ENCODE assay signal across 20 cellular contexts in the genomic region with DNA sequence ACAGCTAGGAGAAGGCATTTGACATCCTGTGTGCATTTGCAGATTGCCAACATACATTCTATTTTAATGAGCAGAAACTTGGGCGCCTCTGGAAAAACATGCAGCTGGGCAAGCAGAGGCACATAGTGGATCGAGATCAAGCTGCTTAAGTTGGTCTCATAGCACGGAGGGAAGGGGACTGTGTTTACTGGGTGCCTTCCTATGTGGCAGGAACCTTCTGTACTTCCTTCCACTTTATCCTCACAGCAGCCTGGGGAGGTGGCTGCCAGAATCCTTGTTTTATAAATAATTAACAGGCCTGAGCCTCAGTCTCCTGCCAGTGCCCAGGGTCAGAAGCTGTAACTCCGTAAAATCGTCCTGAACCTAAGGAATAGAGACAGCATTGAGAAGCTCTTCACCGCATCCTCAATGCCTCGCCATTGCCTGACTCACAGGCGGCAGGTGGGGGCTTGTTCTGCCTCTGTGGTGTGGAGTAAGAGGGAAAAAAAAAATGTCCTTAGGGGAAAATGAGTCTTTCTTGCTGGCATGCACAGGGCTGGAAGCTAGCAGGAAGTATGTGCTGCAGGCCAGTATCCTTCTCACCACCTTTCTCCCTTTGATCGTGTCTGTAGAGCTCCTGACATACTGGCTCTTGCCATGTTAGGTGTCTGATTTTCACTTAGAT. TPM values are rescaled to one million over a fixed set of nuclear protein-coding genes. Genes with fewer than 3 reads are reported as not detected.
DNase-seq lines count a peak whose midpoint lies in the region; ATAC-seq and TF ChIP-seq lines count a peak whose summit lies in the region.
"Had no signal": no experiment of that assay in that cellular context is flagged by ENCODE, and none has a peak within 500 bp of the region (broad histone marks: within the 10 kb centered on the region; RNA-seq: fewer than 3 reads in every experiment).

No MANE protein-coding gene starts in this region.

- POLR2A ChIA-PET in SK-N-SH (lab: Yijun Ruan, JAX), result interaction anchor here (0.7 kb wide), 1 partner anchor 536 kb away, joined by 4 read pairs; no protein-coding TSS in a partner anchor

- no peaks in the 10 kb centered on the region for H3F3A ChIP-seq in SK-N-SH (replicated peaks; ENCODE audit: insufficient read depth)

- H3K9ac ChIP-seq in SK-N-SH, result no peak overlapping the region

- H3K27ac ChIP-seq in RWPE2 (ENCODE audit: poor library complexity, severe bottlenecking) (peak overlapping the region; percentile 90), SK-N-SH (ENCODE audit: low read depth in 2 of 2, low read length in 1 of 2) (no peak overlapping the region)
- H3K27ac ChIP-seq: esophagus muscularis mucosa, left ventricle myocardium inferior, thyroid gland had no signal

- no peak overlapping the region for H2AFZ ChIP-seq in SK-N-SH (ENCODE audit: low read depth)

- H3K4me1 ChIP-seq in RWPE2 (ENCODE audit: insufficient read depth, poor library complexity, severe bottlenecking) (peaks cover 39% of the 10 kb centered on the region), SK-N-SH (ENCODE audit: control insufficient read depth in 1 of 2, insufficient read depth in 2 of 2, low read depth in 1 of 2, low read length in 1 of 2) (peaks cover 0 to 5% of the 10 kb centered on the region in 2 experiments; a peak in 1 of 4 replicates)
- H3K4me1 ChIP-seq: esophagus muscularis mucosa had no signal

- H3K4me2 ChIP-seq in SK-N-SH, result no peak overlapping the region

- no peak overlapping the region for H3K4me3 ChIP-seq in RWPE2 (ENCODE audit: severe bottlenecking)
- no peak overlapping the region for H3K4me3 ChIP-seq in SK-N-SH (ENCODE audit: low read depth in 2 of 2, low read length in 1 of 2)
- H3K4me3 ChIP-seq: esophagus muscularis mucosa, left ventricle myocardium inferior, thyroid gland had no signal

- WGBS in SK-N-SH (ENCODE audit: low lambda C conversion rate), result 81% methylated on average over 7 of the region's 9 CpGs

- H3K9me3 ChIP-seq in RWPE2 (ENCODE audit: severe bottlenecking) (no peaks in the 10 kb centered on the region), SK-N-SH (no peaks in the 10 kb centered on the region)
- H3K9me3 ChIP-seq: esophagus muscularis mucosa, left ventricle myocardium inferior, thyroid gland had no signal

- CTCF ChIA-PET in SK-N-SH (lab: Yijun Ruan, JAX), result interaction anchor here (1.0 to 2.7 kb wide), 2 partner anchors 12 to 59 kb away, joined by 3 to 9 read pairs; no protein-coding TSS in a partner anchor

- no peak for TF ChIP-seq EP300 in SK-N-SH (IDR thresholded peaks at IDR 0.05; ENCODE audit: borderline replicate concordance in 1 of 2, low read depth in 1 of 2, low read length in 1 of 2)

- DNase-seq in EL (peak; percentile 58), RWPE2 (ENCODE audit: low spot score) (peak; percentile 92), islet precursor cell (peak; percentile 88), renal cortical epithelial cell (ENCODE audit: low read depth) (peak; percentile 82), COLO668 (lab: John Stamatoyannopoulos, UW; ENCODE audit: unreplicated experiment) (no peak), D341Med (ENCODE audit: low spot score) (no peak), SK-N-SH (no peak), KBM-7 (no peak)
- DNase-seq: amniotic stem cell; DMS153; IMR-90; left ventricle myocardium inferior; natural killer cell; NCI-H1105; NCI-H2227 treated with DMSO at 0.1 percent for 48 hours; stimulated activated CD4-positive, alpha-beta T cell treated with anti-CD3 and anti-CD28 coated beads, Interleukin-1b, Interleukin-23, amount 100 ng/mL, for 48 hours; thyroid gland had no signal

- peak; percentile 89 for ATAC-seq in RWPE2 (ENCODE audit: low read depth)
- ATAC-seq: activated T-helper 17 cell treated with anti-CD3 and anti-CD28 coated beads, Interleukin-2, amount 50 U/mL, for 72 hours; natural killer cell had no signal

- TF ChIP-seq CTCF in RWPE2 (IDR thresholded peaks at IDR 0.05; ENCODE audit: poor library complexity, severe bottlenecking) (no peak), SK-N-SH (IDR thresholded peaks at IDR 0.05) (no peak)

- H3K36me3 ChIP-seq in RWPE2 (ENCODE audit: low read depth) (no peaks in the 10 kb centered on the region), SK-N-SH (replicated peaks in 1 of 2; ENCODE audit: control insufficient read depth in 1 of 2, insufficient read depth in 2 of 2, low read length in 1 of 2) (no peaks in the 10 kb centered on the region)
- H3K36me3 ChIP-seq: esophagus muscularis mucosa, left ventricle myocardium inferior, thyroid gland had no signal

- in situ Hi-C loops in KBM-7 (cut with MboI; ENCODE audit: low pct_unique_long_range_greater_than_20kb, low sequenced_read_pairs), result no loop called here

- TF ChIP-seq RAD21 in SK-N-SH (IDR thresholded peaks at IDR 0.05; ENCODE audit: low read length), result no peak

- no peaks in the 10 kb centered on the region for H3K9me2 ChIP-seq in SK-N-SH

- no peaks in the 10 kb centered on the region for H4K20me1 ChIP-seq in SK-N-SH (ENCODE audit: insufficient read depth)

- no peaks in the 10 kb centered on the region for H3K27me3 ChIP-seq in RWPE2 (ENCODE audit: insufficient read depth, poor library complexity, severe bottlenecking)
- peaks cover 16% of the 10 kb centered on the region; the same call in 1 of the 2 replicates for H3K27me3 ChIP-seq in SK-N-SH (ENCODE audit: insufficient read depth)
- H3K27me3 ChIP-seq: thyroid gland had no signal

- no peaks in the 10 kb centered on the region for H3K79me2 ChIP-seq in SK-N-SH (ENCODE audit: insufficient read depth)

TF ChIP-seq in SK-N-SH, 30 proteins besides CTCF, POLR2A, EP300 and RAD21:
- TF ChIP-seq MXI1 (IDR thresholded peaks at IDR 0.05; ENCODE audit: low read depth, low read length) (no peak), SIN3A (IDR thresholded peaks at IDR 0.05; ENCODE audit: borderline replicate concordance, low read depth, low read length) (no peak), POLR2AphosphoS5 (IDR thresholded peaks at IDR 0.05; ENCODE audit: low read depth, low read length) (no peak), RXRA (IDR thresholded peaks at IDR 0.05; ENCODE audit: borderline replicate concordance, low read depth) (no peak), FOXM1 (IDR thresholded peaks at IDR 0.05; ENCODE audit: low read depth) (no peak), NRF1 (IDR thresholded peaks at IDR 0.05; ENCODE audit: low read depth, low read length) (no peak), GATA2 (CRISPR knock-in tag; IDR thresholded peaks at IDR 0.05) (no peak), TAF1 (IDR thresholded peaks at IDR 0.05; ENCODE audit: borderline replicate concordance, low read depth, low read length) (no peak), ELF1 (IDR thresholded peaks at IDR 0.05) (no peak), JUND (IDR thresholded peaks at IDR 0.05) (no peak), SMC3 (IDR thresholded peaks at IDR 0.05; ENCODE audit: low read depth, low read length) (no peak), GABPA (IDR thresholded peaks at IDR 0.05; ENCODE audit: low read depth) (no peak)
- TF ChIP-seq, protein P1, sequence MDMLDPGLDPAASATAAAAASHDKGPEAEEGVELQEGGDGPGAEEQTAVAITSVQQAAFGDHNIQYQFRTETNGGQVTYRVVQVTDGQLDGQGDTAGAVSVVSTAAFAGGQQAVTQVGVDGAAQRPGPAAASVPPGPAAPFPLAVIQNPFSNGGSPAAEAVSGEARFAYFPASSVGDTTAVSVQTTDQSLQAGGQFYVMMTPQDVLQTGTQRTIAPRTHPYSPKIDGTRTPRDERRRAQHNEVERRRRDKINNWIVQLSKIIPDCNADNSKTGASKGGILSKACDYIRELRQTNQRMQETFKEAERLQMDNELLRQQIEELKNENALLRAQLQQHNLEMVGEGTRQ (IDR thresholded peaks at IDR 0.05; ENCODE audit: borderline replicate concordance, low read depth, low read length), result no peak
- TF ChIP-seq, protein P2, sequence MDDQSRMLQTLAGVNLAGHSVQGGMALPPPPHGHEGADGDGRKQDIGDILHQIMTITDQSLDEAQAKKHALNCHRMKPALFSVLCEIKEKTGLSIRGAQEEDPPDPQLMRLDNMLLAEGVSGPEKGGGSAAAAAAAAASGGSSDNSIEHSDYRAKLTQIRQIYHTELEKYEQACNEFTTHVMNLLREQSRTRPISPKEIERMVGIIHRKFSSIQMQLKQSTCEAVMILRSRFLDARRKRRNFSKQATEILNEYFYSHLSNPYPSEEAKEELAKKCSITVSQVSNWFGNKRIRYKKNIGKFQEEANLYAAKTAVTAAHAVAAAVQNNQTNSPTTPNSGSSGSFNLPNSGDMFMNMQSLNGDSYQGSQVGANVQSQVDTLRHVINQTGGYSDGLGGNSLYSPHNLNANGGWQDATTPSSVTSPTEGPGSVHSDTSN (IDR thresholded peaks at IDR 0.05), result no peak

RNA-seq across cellular contexts. Expression of a gene that starts 6.2 kb away (rescaled TPM):
- total RNA-seq in renal cortical epithelial cell, result 3.5 and 4.7 TPM in 2 replicates
- polyA plus RNA-seq in SK-N-SH (2012; rRNA removed), result not detected in 2 replicates
- polyA plus RNA-seq in SK-N-SH (2012; cell fraction: cytosol; rRNA removed), result not detected in 2 replicates
- not detected in 2 replicates for polyA plus RNA-seq in SK-N-SH (2012; cell fraction: nucleus; rRNA removed)
- total RNA-seq: activated T-helper 17 cell treated with anti-CD3 and anti-CD28 coated beads, Interleukin-2, amount 50 U/mL, for 72 hours; H4; IMR-90; left ventricle myocardium inferior; natural killer cell had no signal
- polyA plus RNA-seq: IMR-90 had no signal

Comparison
In these comparisons a context has a peak if more than half of its experiments do, and no peak if none do; other contexts are left out.
1. DNase-seq: peak in EL (single experiment), RWPE2 (single experiment), islet precursor cell (single experiment) and renal cortical epithelial cell (single experiment); none in COLO668 (single experiment), D341Med (single experiment), SK-N-SH (single experiment) and KBM-7 (single experiment).